Comparison of ENCODE assay signal across 20 cellular contexts in the genomic region with DNA sequence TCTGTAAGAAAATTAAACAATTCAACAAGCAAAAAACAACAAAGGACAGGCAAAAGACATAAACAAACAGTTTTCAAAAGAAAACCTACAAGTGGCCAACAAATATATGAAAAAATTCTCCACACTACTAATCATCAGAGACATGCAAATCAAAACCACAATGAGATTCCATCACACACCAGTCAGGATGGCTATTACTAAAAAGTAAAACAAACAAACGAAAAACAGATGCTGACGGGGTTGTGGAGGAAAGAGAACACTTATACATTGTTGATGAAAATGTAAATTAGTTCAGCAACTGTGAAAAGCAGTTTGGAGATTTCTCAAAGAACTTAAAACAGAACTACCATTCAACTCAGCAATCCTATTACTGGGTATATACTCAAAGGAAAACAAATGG.
DNase-seq lines count a peak whose midpoint lies in the region; ATAC-seq and TF ChIP-seq lines count a peak whose summit lies in the region.
"Had no signal": no experiment of that assay in that cellular context is flagged by ENCODE, and none has a peak within 500 bp of the region (broad histone marks: within the 10 kb centered on the region; RNA-seq: fewer than 3 reads in every experiment).

No MANE protein-coding gene starts in this region.

- no peaks in the 10 kb centered on the region for H3K27me3 Mint-ChIP-seq in glutamatergic neuron (ENCODE audit: unreplicated experiment)

- intact Hi-C loops in sigmoid colon (cut with DNase I), result no loop called here

- ATAC-seq in HG02571 (IDR thresholded peaks at IDR 0.05; ENCODE audit: unreplicated experiment), result no peak
- ATAC-seq: HCT116 had no signal

- peaks cover 0 to 5% (median 0%) of the 10 kb centered on the region in 4 donors for H3K9me3 ChIP-seq in sigmoid colon
- H3K9me3 ChIP-seq: uterus had no signal

- TF ChIP-seq POLR2A in sigmoid colon (IDR thresholded peaks at IDR 0.05), result no peak

- in situ Hi-C loops in astrocyte of the spinal cord (cut with HindIII; ENCODE audit: low sequenced_read_pairs), result no loop called here

- H3K36me3 Mint-ChIP-seq in glutamatergic neuron (ENCODE audit: unreplicated experiment), result peaks cover 13% of the 10 kb centered on the region

- TF ChIP-seq CTCF in astrocyte of the spinal cord (IDR thresholded peaks at IDR 0.05; ENCODE audit: low read depth, low read length), result no peak
- no peak for TF ChIP-seq CTCF in foreskin fibroblast (IDR thresholded peaks at IDR 0.05; ENCODE audit: low read depth, low read length)
- no peak for TF ChIP-seq CTCF in glutamatergic neuron (IDR thresholded peaks at IDR 0.05; ENCODE audit: partially characterized antibody, unreplicated experiment)
- TF ChIP-seq CTCF in sigmoid colon (IDR thresholded peaks at IDR 0.05), result no peak

- no peak overlapping the region for H3K4me3 Mint-ChIP-seq in glutamatergic neuron (ENCODE audit: unreplicated experiment)
- H3K4me3 Mint-ChIP-seq: activated naive CD4-positive, alpha-beta T cell treated with anti-CD3 and anti-CD28 coated beads for 36 hours; mesothelial cell of epicardium; neural crest cell had no signal

- no peaks in the 10 kb centered on the region for H3K27me3 ChIP-seq in sigmoid colon
- H3K27me3 ChIP-seq: hepatocyte, uterus had no signal

- no peak overlapping the region for H3K27ac Mint-ChIP-seq in glutamatergic neuron (ENCODE audit: unreplicated experiment)
- H3K27ac Mint-ChIP-seq: activated naive CD4-positive, alpha-beta T cell treated with anti-CD3 and anti-CD28 coated beads for 36 hours; mesothelial cell of epicardium had no signal

- WGBS in sigmoid colon, 2 donors, result 64 to 78% methylated on average over 2 of the region's 2 CpGs

- DNase-seq in AG08395 (ENCODE audit: low spot score) (peak; percentile 10), HS-27A (ENCODE audit: low read depth) (peak; percentile 30), astrocyte of the spinal cord (ENCODE audit: low read depth, low spot score) (peak; percentile 79), foreskin fibroblast (peak; percentile 74 to 86), glutamatergic neuron (no peak), sigmoid colon (no peak), NCI-H1105 (lab: John Stamatoyannopoulos, UW) (no peak)
- DNase-seq: activated CD4-positive, alpha-beta T cell treated with anti-CD3 and anti-CD28 coated beads for 4 hours; activated naive CD4-positive, alpha-beta T cell treated with anti-CD3 and anti-CD28 coated beads for 36 hours; Caco-2; kidney; NCI-H1092 treated with DMSO at 0.1 percent for 48 hours; NCI-H2107; OCI-M1; uterus had no signal

- H3K27ac ChIP-seq in sigmoid colon, result no peak overlapping the region
- H3K27ac ChIP-seq: hepatocyte, uterus had no signal

- H3K4me3 ChIP-seq in astrocyte of the spinal cord (ENCODE audit: low read depth, low read length) (no peak overlapping the region), foreskin fibroblast (ENCODE audit: low read depth in 1 of 2, low read length in 2 of 2) (no peak overlapping the region), sigmoid colon (no peak overlapping the region)
- H3K4me3 ChIP-seq: hepatocyte, uterus had no signal

- H3K9me3 Mint-ChIP-seq in glutamatergic neuron (ENCODE audit: unreplicated experiment), result peaks cover 3% of the 10 kb centered on the region

- no peak for TF ChIP-seq EP300 in sigmoid colon (IDR thresholded peaks at IDR 0.05)

- H3K4me1 ChIP-seq in sigmoid colon, result no peaks in the 10 kb centered on the region
- H3K4me1 ChIP-seq: Caco-2, uterus had no signal

- no peaks in the 10 kb centered on the region for H3K4me1 Mint-ChIP-seq in glutamatergic neuron (ENCODE audit: low read depth, unreplicated experiment)
- H3K4me1 Mint-ChIP-seq: mesothelial cell of epicardium, neural crest cell had no signal

- H3K36me3 ChIP-seq in sigmoid colon, result no peaks in the 10 kb centered on the region
- H3K36me3 ChIP-seq: uterus had no signal

Comparison
In these comparisons a context has a peak if more than half of its experiments do, and no peak if none do; other contexts are left out.
1. DNase-seq: peak in AG08395 (single experiment), HS-27A (single experiment), astrocyte of the spinal cord (single experiment) and foreskin fibroblast (2 of 2); none in glutamatergic neuron (single experiment), sigmoid colon (single experiment) and NCI-H1105 (single experiment).